Comparison of ENCODE assay signal across 20 cellular contexts in genomic region chr3:46348811-46349482, GRCh38. TPM values are rescaled to one million over a fixed set of nuclear protein-coding genes. Genes with fewer than 3 reads are reported as not detected.
A peak's percentile ranks its signal among the peaks of the same experiment; 100 is the strongest.
DNase-seq lines count a peak whose midpoint lies in the region; ATAC-seq and TF ChIP-seq lines count a peak whose summit lies in the region.
"Had no signal": no experiment of that assay in that cellular context is flagged by ENCODE, and none has a peak within 500 bp of the region (broad histone marks: within the 10 kb centered on the region; RNA-seq: fewer than 3 reads in every experiment).

No MANE protein-coding gene starts in this region.

- H3K9me3 Mint-ChIP-seq in CD8-positive, alpha-beta T cell = peaks cover 5% of the 10 kb centered on the region
- peaks cover 33% of the 10 kb centered on the region for H3K9me3 Mint-ChIP-seq in activated T-helper 1 cell treated with anti-CD3 and anti-CD28 coated beads, Interleukin-12 subunit alpha, Interleukin-12 subunit beta, Interleukin-2, Interleukin-4 antibody, amounts not matched to agents 30 ng/mL and 10 ng/mL and 1 ng/mL, durations not matched to agents 14 hours and 24 hours and 36 hours
- H3K9me3 Mint-ChIP-seq in naive B cell = peaks cover 0 to 3% (median 0%) of the 10 kb centered on the region in 7 donors

- H3K27ac Mint-ChIP-seq in CD8-positive, alpha-beta T cell = peak overlapping the region; percentile 46
- H3K27ac Mint-ChIP-seq in activated T-helper 1 cell treated with anti-CD3 and anti-CD28 coated beads, Interleukin-12 subunit alpha, Interleukin-12 subunit beta, Interleukin-2, Interleukin-4 antibody, amounts not matched to agents 30 ng/mL and 10 ng/mL and 1 ng/mL, durations not matched to agents 14 hours and 24 hours and 36 hours = peak overlapping the region; percentile 88
- H3K27ac Mint-ChIP-seq in naive B cell = peak overlapping the region in 3 of 6 donors; percentile 30 to 78 (median 65)
- H3K27ac Mint-ChIP-seq: nephron progenitor cell had no signal

- no peak overlapping the region for H3K27ac ChIP-seq in CD8-positive, alpha-beta T cell (ENCODE audit: low read depth, low read length)
- no peak overlapping the region for H3K27ac ChIP-seq in SJCRH30
- H3K27ac ChIP-seq: adrenal gland, lower lobe of right lung, psoas muscle, upper lobe of right lung had no signal

- TF ChIP-seq CTCF in CD8-positive, alpha-beta T cell (IDR thresholded peaks at IDR 0.05) = no peak

- POLR2A ChIA-PET in CD8-positive, alpha-beta T cell (lab: Charles Lee) = interaction anchor here (1.3 kb wide), 1 partner anchor 64 kb away, joined by 4 read pairs; no protein-coding TSS in a partner anchor

- H3K4me3 ChIP-seq in CD8-positive, alpha-beta T cell (ENCODE audit: low read depth, low read length) = no peak overlapping the region
- H3K4me3 ChIP-seq in Jurkat, Clone E6-1 (ENCODE audit: low read length) = no peak overlapping the region
- H3K4me3 ChIP-seq in SJCRH30 = no peak overlapping the region
- H3K4me3 ChIP-seq: adrenal gland, heart left ventricle, lower lobe of right lung, psoas muscle, upper lobe of right lung had no signal

- H3K9me3 ChIP-seq in CD8-positive, alpha-beta T cell (ENCODE audit: low read length) = no peaks in the 10 kb centered on the region
- H3K9me3 ChIP-seq in SJCRH30 (replicated peaks) = no peaks in the 10 kb centered on the region
- H3K9me3 ChIP-seq: adrenal gland, lower lobe of right lung, psoas muscle, upper lobe of right lung had no signal

- intact Hi-C loops in CD8-positive, alpha-beta T cell (cut with DNase I, micrococcal nuclease) = loop anchor here in 1 of 2 experiments (5.0 kb wide), 1 partner anchor 37 kb away; no protein-coding TSS in a partner anchor
- intact Hi-C loops in activated T-helper 1 cell treated with anti-CD3 and anti-CD28 coated beads, Interleukin-12 subunit alpha, Interleukin-12 subunit beta, Interleukin-2, Interleukin-4 antibody, amounts not matched to agents 30 ng/mL and 10 ng/mL and 1 ng/mL, durations not matched to agents 14 hours and 24 hours and 36 hours (cut with micrococcal nuclease) = loop anchor here (2.0 kb wide), 1 partner anchor 14 kb away; no protein-coding TSS in a partner anchor

- peak overlapping the region; percentile 33 for H3K4me3 Mint-ChIP-seq in CD8-positive, alpha-beta T cell
- H3K4me3 Mint-ChIP-seq in activated T-helper 1 cell treated with anti-CD3 and anti-CD28 coated beads, Interleukin-12 subunit alpha, Interleukin-12 subunit beta, Interleukin-2, Interleukin-4 antibody, amounts not matched to agents 30 ng/mL and 10 ng/mL and 1 ng/mL, durations not matched to agents 14 hours and 24 hours and 36 hours = peak overlapping the region; percentile 54
- peak overlapping the region; percentile 6 to 72 (median 62) for H3K4me3 Mint-ChIP-seq in naive B cell
- H3K4me3 Mint-ChIP-seq: nephron progenitor cell had no signal

- ATAC-seq in CD8-positive, alpha-beta T cell = no peak
- peak in 1 of 2 donors; percentile 20 for ATAC-seq in naive B cell (ENCODE audit: low read depth in 2 of 2)
- ATAC-seq: heart left ventricle, lower lobe of right lung, psoas muscle, upper lobe of right lung had no signal

- CTCF ChIA-PET in CD8-positive, alpha-beta T cell (lab: Charles Lee) = interaction anchor here (0.6 to 1.4 kb wide), 2 partner anchors 30 to 110 kb away, joined by 3 read pairs; no protein-coding TSS in a partner anchor

- no peaks in the 10 kb centered on the region for H3K27me3 Mint-ChIP-seq in CD8-positive, alpha-beta T cell (ENCODE audit: low read depth)
- peaks cover 7% of the 10 kb centered on the region for H3K27me3 Mint-ChIP-seq in activated T-helper 1 cell treated with anti-CD3 and anti-CD28 coated beads, Interleukin-12 subunit alpha, Interleukin-12 subunit beta, Interleukin-2, Interleukin-4 antibody, amounts not matched to agents 30 ng/mL and 10 ng/mL and 1 ng/mL, durations not matched to agents 14 hours and 24 hours and 36 hours (ENCODE audit: insufficient read depth)
- H3K27me3 Mint-ChIP-seq in naive B cell = no peaks in the 10 kb centered on the region

- H3K27me3 ChIP-seq in CD8-positive, alpha-beta T cell (ENCODE audit: insufficient read depth, low read length) = no peaks in the 10 kb centered on the region
- H3K27me3 ChIP-seq in SJCRH30 = no peaks in the 10 kb centered on the region
- H3K27me3 ChIP-seq: upper lobe of right lung had no signal

- H3K36me3 Mint-ChIP-seq in CD8-positive, alpha-beta T cell = no peaks in the 10 kb centered on the region
- peaks cover 8% of the 10 kb centered on the region for H3K36me3 Mint-ChIP-seq in activated T-helper 1 cell treated with anti-CD3 and anti-CD28 coated beads, Interleukin-12 subunit alpha, Interleukin-12 subunit beta, Interleukin-2, Interleukin-4 antibody, amounts not matched to agents 30 ng/mL and 10 ng/mL and 1 ng/mL, durations not matched to agents 14 hours and 24 hours and 36 hours (ENCODE audit: low read depth)
- H3K36me3 Mint-ChIP-seq in naive B cell = no peaks in the 10 kb centered on the region

- H3K4me1 ChIP-seq in CD8-positive, alpha-beta T cell (ENCODE audit: insufficient read depth, low read length) = peaks cover 39% of the 10 kb centered on the region
- H3K4me1 ChIP-seq in SJCRH30 = no peaks in the 10 kb centered on the region
- H3K4me1 ChIP-seq: lower lobe of right lung, psoas muscle, upper lobe of right lung had no signal

- DNase-seq in CD8-positive, alpha-beta T cell = no peak
- DNase-seq in Jurkat, Clone E6-1 (ENCODE audit: low read depth, low spot score) = peak; percentile 71
- DNase-seq in activated T-helper 1 cell treated with anti-CD3 and anti-CD28 coated beads, Interleukin-12 subunit alpha, Interleukin-12 subunit beta, Interleukin-2, Interleukin-4 antibody, amounts not matched to agents 30 ng/mL and 10 ng/mL and 1 ng/mL, durations not matched to agents 14 hours and 24 hours and 36 hours (ENCODE audit: low spot score) = no peak
- DNase-seq in naive B cell = no peak
- DNase-seq in medulla oblongata (ENCODE audit: extremely low spot score) = no peak
- no peak for DNase-seq in SJCRH30
- DNase-seq in stimulated activated CD4-positive, alpha-beta T cell treated with anti-CD3 and anti-CD28 coated beads, Interleukin-1b, Interleukin-23, amount 100 ng/mL, for 48 hours = no peak
- DNase-seq in DMS79 treated with DMSO at 0.1 percent for 48 hours (lab: John Stamatoyannopoulos, UW) = no peak
- DNase-seq: activated CD4-positive, CD25-positive, alpha-beta regulatory T cell; adrenal gland; HCEC 1CT; heart left ventricle; lower lobe of right lung; NCI-H187 treated with DMSO at 0.1 percent for 48 hours; NCI-H446; nephron progenitor cell; psoas muscle; Right ventricle myocardium superior; stimulated activated naive CD4-positive, alpha-beta T cell treated with Interleukin-2 at 50 U/mL for 16 hours; upper lobe of right lung had no signal

- H3K36me3 ChIP-seq in CD8-positive, alpha-beta T cell (ENCODE audit: insufficient read depth, low read length) = no peaks in the 10 kb centered on the region
- no peaks in the 10 kb centered on the region for H3K36me3 ChIP-seq in SJCRH30
- H3K36me3 ChIP-seq: adrenal gland, heart left ventricle, lower lobe of right lung, upper lobe of right lung had no signal

- H3K4me1 Mint-ChIP-seq in CD8-positive, alpha-beta T cell (ENCODE audit: low read depth) = peaks cover 60% of the 10 kb centered on the region
- peaks cover 65% of the 10 kb centered on the region for H3K4me1 Mint-ChIP-seq in activated T-helper 1 cell treated with anti-CD3 and anti-CD28 coated beads, Interleukin-12 subunit alpha, Interleukin-12 subunit beta, Interleukin-2, Interleukin-4 antibody, amounts not matched to agents 30 ng/mL and 10 ng/mL and 1 ng/mL, durations not matched to agents 14 hours and 24 hours and 36 hours (ENCODE audit: low read depth)
- H3K4me1 Mint-ChIP-seq in naive B cell = peaks cover 43 to 63% (median 48%) of the 10 kb centered on the region in 3 donors
- H3K4me1 Mint-ChIP-seq: nephron progenitor cell had no signal

RNA-seq across cellular contexts. Expression of gene CCR2, which starts 5.0 kb away (rescaled TPM):
- under 1 TPM; 0.62 to 0.67 TPM for total RNA-seq in CD8-positive, alpha-beta T cell
- 0.70 TPM for polyA plus RNA-seq in Jurkat, Clone E6-1 (2012; ENCODE audit: insufficient read depth, insufficient read length)
- 20.6 and 21.0 TPM in 2 replicates for total RNA-seq in activated T-helper 1 cell treated with anti-CD3 and anti-CD28 coated beads, Interleukin-12 subunit alpha, Interleukin-12 subunit beta, Interleukin-2, Interleukin-4 antibody, amounts not matched to agents 30 ng/mL and 10 ng/mL and 1 ng/mL, durations not matched to agents 14 hours and 24 hours and 36 hours
- 1 to 10 TPM in 2 of 6 donors, under 1 TPM in 4; 0.27 to 1.4 (median 0.66) TPM for polyA plus RNA-seq in naive B cell (ENCODE audit: low read depth in 6 of 6)
- not detected in 2 replicates for total RNA-seq in SJCRH30 (2014; rRNA removed; shearing (Covaris generic))

RNA-seq across cellular contexts. Expression of gene CCR5, which starts 21.8 kb away (rescaled TPM):
- total RNA-seq in CD8-positive, alpha-beta T cell = 1 to 10 TPM; 6.7 to 7.5 TPM
- not detected for polyA plus RNA-seq in Jurkat, Clone E6-1 (2012; ENCODE audit: insufficient read depth, insufficient read length)
- total RNA-seq in activated T-helper 1 cell treated with anti-CD3 and anti-CD28 coated beads, Interleukin-12 subunit alpha, Interleukin-12 subunit beta, Interleukin-2, Interleukin-4 antibody, amounts not matched to agents 30 ng/mL and 10 ng/mL and 1 ng/mL, durations not matched to agents 14 hours and 24 hours and 36 hours = 5.8 TPM in 2 replicates
- under 1 TPM in 1 of 6 donors, not detected in 5; 0.17 TPM for polyA plus RNA-seq in naive B cell (ENCODE audit: low read depth in 6 of 6)
- not detected in 2 replicates for total RNA-seq in SJCRH30 (2014; rRNA removed; shearing (Covaris generic))

RNA-seq across cellular contexts. Expression of gene CCRL2, which starts 58.1 kb away (rescaled TPM):
- total RNA-seq in CD8-positive, alpha-beta T cell = 1 to 10 TPM; 5.3 to 6.6 TPM
- 3.6 TPM for polyA plus RNA-seq in Jurkat, Clone E6-1 (2012; ENCODE audit: insufficient read depth, insufficient read length)
- 2.2 and 3.9 TPM in 2 replicates for total RNA-seq in activated T-helper 1 cell treated with anti-CD3 and anti-CD28 coated beads, Interleukin-12 subunit alpha, Interleukin-12 subunit beta, Interleukin-2, Interleukin-4 antibody, amounts not matched to agents 30 ng/mL and 10 ng/mL and 1 ng/mL, durations not matched to agents 14 hours and 24 hours and 36 hours
- 1 to 10 TPM in 3 of 6 donors, under 1 TPM in 2, not detected in 1; 0.73 to 1.8 (median 1.2) TPM for polyA plus RNA-seq in naive B cell (ENCODE audit: low read depth in 6 of 6)
- not detected in 2 replicates for total RNA-seq in SJCRH30 (2014; rRNA removed; shearing (Covaris generic))

Comparison
In these comparisons a context has a peak if more than half of its experiments do, and no peak if none do; other contexts are left out.
1. RNA of gene CCR2, which starts 5.0 kb away (total RNA-seq): 20.6 to 21.0 TPM in activated T-helper 1 cell treated with anti-CD3 and anti-CD28 coated beads, Interleukin-12 subunit alpha, Interleukin-12 subunit beta, Interleukin-2, Interleukin-4 antibody, amounts not matched to agents 30 ng/mL and 10 ng/mL and 1 ng/mL, durations not matched to agents 14 hours and 24 hours and 36 hours; 0.62 to 0.67 TPM in CD8-positive, alpha-beta T cell and not detected in SJCRH30; every median in the first group is over 10 times any median in the second.
2. Peak in every context shown above with its lines, with median percentiles within 50 percentile points of each other: H3K4me3 Mint-ChIP-seq.